Comparison of ENCODE assay signal across 7 cellular contexts in genomic region chr17:4708436-4708835, GRCh38. TPM values are rescaled to one million over a fixed set of nuclear protein-coding genes. Genes with fewer than 3 reads are reported as not detected.
DNase-seq lines count a peak whose midpoint lies in the region; ATAC-seq, FAIRE-seq and TF ChIP-seq lines count a peak whose summit lies in the region.
"Had no signal": no experiment of that assay in that cellular context is flagged by ENCODE, and none has a peak within 500 bp of the region (broad histone marks: within the 10 kb centered on the region; RNA-seq: fewer than 3 reads in every experiment).

No MANE protein-coding gene starts in this region.

- no peak overlapping the region for H3K27ac ChIP-seq in neural progenitor cell
- H3K27ac ChIP-seq in kidney (ENCODE audit: low read depth in 2 of 2, low read length in 2 of 2): no peak overlapping the region
- H3K27ac ChIP-seq: neutrophil had no signal

- peaks cover 10% of the 10 kb centered on the region for H4K20me1 ChIP-seq in neural progenitor cell (ENCODE audit: low read depth)

- DNase-seq in KBM-7 (peak; percentile 50), WTC11 (ENCODE audit: low spot score) (peak; percentile 50), neural progenitor cell (ENCODE audit: low spot score) (peak; percentile 36), kidney (no peak), cortex of kidney (lab: John Stamatoyannopoulos, UW) (no peak)

- in situ Hi-C loops in KBM-7 (cut with MboI; ENCODE audit: low pct_unique_long_range_greater_than_20kb, low sequenced_read_pairs): no loop called here

- H3K4me3 ChIP-seq in neural progenitor cell: no peak overlapping the region
- no peak overlapping the region for H3K4me3 ChIP-seq in kidney (ENCODE audit: low read length in 2 of 2)

- H3K27ac Mint-ChIP-seq in WTC11 (no peak overlapping the region; the same call in 1 of the 2 replicates), neural progenitor cell (no peak overlapping the region)

- H3K36me3 ChIP-seq in neural progenitor cell (no peaks in the 10 kb centered on the region), kidney (ENCODE audit: control insufficient read depth in 1 of 2, insufficient read depth in 2 of 2, low read length in 2 of 2) (no peaks in the 10 kb centered on the region)

- H3K36me3 Mint-ChIP-seq in WTC11 (no peaks in the 10 kb centered on the region), neural progenitor cell (no peaks in the 10 kb centered on the region)

- POLR2A ChIA-PET in WTC11 (lab: Charles Lee): interaction anchor here (0.7 kb wide), 1 partner anchor 88 kb away, joined by 3 read pairs; the partner anchor contains the start of gene PSMB6

- H3K4me1 Mint-ChIP-seq in WTC11 (peaks cover 36% of the 10 kb centered on the region), neural progenitor cell (peaks cover 29% of the 10 kb centered on the region)

- peaks cover 39% of the 10 kb centered on the region for H3K79me2 ChIP-seq in neural progenitor cell (ENCODE audit: low read depth)

- intact Hi-C loops in kidney (cut with DNase I): no loop called here

- CTCF ChIA-PET in WTC11 (lab: Charles Lee): interaction anchor here (0.7 to 2.6 kb wide), 4 partner anchors 23 to 259 kb away, joined by 3 to 17 read pairs (median 4); partner anchors contain the start of genes MED11, PSMB6 and SPAG7

- no peak overlapping the region for H3K9ac ChIP-seq in neural progenitor cell
- H3K9ac ChIP-seq in kidney (ENCODE audit: low read length in 2 of 2): no peak overlapping the region

- H3K9me3 Mint-ChIP-seq in WTC11 (peaks cover 6% of the 10 kb centered on the region), neural progenitor cell (no peaks in the 10 kb centered on the region)

- no peaks in the 10 kb centered on the region for H3K27me3 ChIP-seq in neural progenitor cell
- H3K27me3 ChIP-seq: neutrophil had no signal

- no peak overlapping the region for H2AFZ ChIP-seq in neural progenitor cell (replicated peaks)

- H3K27me3 Mint-ChIP-seq in WTC11 (ENCODE audit: low read depth) (peaks cover 7% of the 10 kb centered on the region), neural progenitor cell (ENCODE audit: insufficient read depth, low read depth) (peaks cover 4% of the 10 kb centered on the region)

- no peak for TF ChIP-seq CTCF in WTC11 (IDR thresholded peaks at IDR 0.05)
- no peak for TF ChIP-seq CTCF in neural progenitor cell (IDR thresholded peaks at IDR 0.05)
- TF ChIP-seq CTCF in kidney (IDR thresholded peaks at IDR 0.05; ENCODE audit: borderline replicate concordance, extremely low read depth, insufficient read depth): no peak

- no peak for FAIRE-seq in kidney (lab: Jason Lieb, UNC)

- ATAC-seq in WTC11 (no peak), GM18520 (IDR thresholded peaks at IDR 0.05; ENCODE audit: unreplicated experiment) (no peak)

- peaks cover 29% of the 10 kb centered on the region for H3F3A ChIP-seq in neural progenitor cell (ENCODE audit: low read depth)

- H3K4me3 Mint-ChIP-seq in WTC11 (peak overlapping the region; percentile 63), neural progenitor cell (peak overlapping the region; percentile 46)

- peaks cover 7% of the 10 kb centered on the region for H3K4me1 ChIP-seq in neural progenitor cell
- H3K4me1 ChIP-seq in kidney (ENCODE audit: control insufficient read depth in 1 of 2, insufficient read depth in 1 of 2, low read depth in 1 of 2, low read length in 2 of 2): peaks cover 16 to 17% of the 10 kb centered on the region in 2 donors

- H3K9me3 ChIP-seq in neural progenitor cell (ENCODE audit: low read depth): no peaks in the 10 kb centered on the region
- no peaks in the 10 kb centered on the region for H3K9me3 ChIP-seq in kidney (ENCODE audit: control insufficient read depth in 1 of 2, low read length in 2 of 2)
- H3K9me3 ChIP-seq: neutrophil had no signal

- no peak overlapping the region for H3K4me2 ChIP-seq in neural progenitor cell

TF ChIP-seq in WTC11, 78 proteins besides CTCF, POLR2A, EP300 and RAD21:
- TF ChIP-seq, protein P1, sequence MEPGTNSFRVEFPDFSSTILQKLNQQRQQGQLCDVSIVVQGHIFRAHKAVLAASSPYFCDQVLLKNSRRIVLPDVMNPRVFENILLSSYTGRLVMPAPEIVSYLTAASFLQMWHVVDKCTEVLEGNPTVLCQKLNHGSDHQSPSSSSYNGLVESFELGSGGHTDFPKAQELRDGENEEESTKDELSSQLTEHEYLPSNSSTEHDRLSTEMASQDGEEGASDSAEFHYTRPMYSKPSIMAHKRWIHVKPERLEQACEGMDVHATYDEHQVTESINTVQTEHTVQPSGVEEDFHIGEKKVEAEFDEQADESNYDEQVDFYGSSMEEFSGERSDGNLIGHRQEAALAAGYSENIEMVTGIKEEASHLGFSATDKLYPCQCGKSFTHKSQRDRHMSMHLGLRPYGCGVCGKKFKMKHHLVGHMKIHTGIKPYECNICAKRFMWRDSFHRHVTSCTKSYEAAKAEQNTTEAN (CRISPR knock-in tag; IDR thresholded peaks at IDR 0.05): no peak
- peak; percentile 91 for TF ChIP-seq NFYB (CRISPR knock-in tag; conservative IDR thresholded peaks at IDR 0.05; ENCODE audit: low read depth)
TF ChIP-seq in WTC11: peak in this region for 1.

RNA-seq across cellular contexts. Expression of gene ARRB2, which starts 2.0 kb away (rescaled TPM):
- total RNA-seq in WTC11 (2021) (79.7 to 87.8 TPM (median 81.0 TPM) in 3 replicates), neural progenitor cell (ENCODE audit: low replicate concordance) (33.3 and 64.9 TPM in 2 replicates), kidney (63.1 TPM)
- polyA plus RNA-seq in kidney (ENCODE audit: insufficient read depth, low read depth, low replicate concordance): 32.8 TPM

RNA-seq across cellular contexts. Expression of gene PELP1, which starts 4.5 kb away (rescaled TPM):
- total RNA-seq in WTC11 (2021): 177 to 218 TPM (median 178 TPM) in 3 replicates
- 22.4 and 38.1 TPM in 2 replicates for total RNA-seq in neural progenitor cell (ENCODE audit: low replicate concordance)
- total RNA-seq in kidney: 49.0 TPM
- polyA plus RNA-seq in kidney (ENCODE audit: insufficient read depth, low read depth, low replicate concordance): 20.9 TPM

RNA-seq across cellular contexts. Expression of gene MED11, which starts 22.8 kb away (rescaled TPM):
- 18.6 to 21.3 TPM (median 21.2 TPM) in 3 replicates for total RNA-seq in WTC11 (2021)
- 27.3 and 31.6 TPM in 2 replicates for total RNA-seq in neural progenitor cell (ENCODE audit: low replicate concordance)
- 19.0 TPM for total RNA-seq in kidney
- polyA plus RNA-seq in kidney (ENCODE audit: insufficient read depth, low read depth, low replicate concordance): 58.4 TPM

RNA-seq across cellular contexts. Expression of gene ZMYND15, which starts 31.2 kb away (rescaled TPM):
- total RNA-seq in WTC11 (2021): 0.39 to 0.71 TPM (median 0.63 TPM) in 3 replicates
- total RNA-seq in neural progenitor cell (ENCODE audit: low replicate concordance): not detected in 2 replicates
- total RNA-seq in kidney: 5.1 TPM
- 1.3 TPM for polyA plus RNA-seq in kidney (ENCODE audit: insufficient read depth, low read depth, low replicate concordance)

RNA-seq across cellular contexts. Expression of gene CXCL16, which starts 31.3 kb away (rescaled TPM):
- 3.2 to 3.8 TPM (median 3.5 TPM) in 3 replicates for total RNA-seq in WTC11 (2021)
- total RNA-seq in neural progenitor cell (ENCODE audit: low replicate concordance): 0.21 and 0.43 TPM in 2 replicates
- total RNA-seq in kidney: 83.0 TPM
- 22.5 TPM for polyA plus RNA-seq in kidney (ENCODE audit: insufficient read depth, low read depth, low replicate concordance)

Comparison
In these comparisons a context has a peak if more than half of its experiments do, and no peak if none do; other contexts are left out.
1. DNase-seq: peak in KBM-7 (single experiment), WTC11 (single experiment) and neural progenitor cell (single experiment); none in kidney (single experiment) and cortex of kidney (single experiment).